Comparison of ENCODE assay signal across 26 cellular contexts in the genomic region with DNA sequence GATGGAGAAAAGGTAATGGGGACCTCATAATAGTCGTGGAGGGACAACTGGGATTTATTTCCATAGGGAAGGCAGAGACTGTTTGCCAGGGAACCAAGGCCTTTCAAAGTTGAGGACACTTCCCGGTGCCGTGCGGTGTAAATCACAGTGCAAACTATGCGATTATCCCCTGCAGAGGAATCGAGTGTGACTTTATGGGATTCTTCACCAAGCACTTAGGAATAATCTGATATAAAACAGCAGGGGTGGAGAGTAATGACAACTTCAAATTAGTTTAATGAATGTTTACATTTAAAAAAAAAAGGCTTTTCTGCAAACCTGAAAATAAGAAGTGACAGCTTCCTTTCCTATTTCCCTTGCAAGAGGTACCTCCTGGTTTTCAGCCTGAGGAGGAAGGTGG.
DNase-seq lines count a peak whose midpoint lies in the region; ATAC-seq, FAIRE-seq and TF ChIP-seq lines count a peak whose summit lies in the region.
"Had no signal": no experiment of that assay in that cellular context is flagged by ENCODE, and none has a peak within 500 bp of the region (broad histone marks: within the 10 kb centered on the region; RNA-seq: fewer than 3 reads in every experiment).

No MANE protein-coding gene starts in this region.

- H3K4me3 ChIP-seq in A673 (ENCODE audit: low read depth, low read length, poor library complexity, severe bottlenecking) (no peak overlapping the region), mesendoderm (ENCODE audit: low read length) (no peak overlapping the region)
- H3K4me3 ChIP-seq: A549, K562 had no signal

- no peak overlapping the region for H2BK5ac ChIP-seq in mesendoderm (ENCODE audit: low read length)

- H3K27ac ChIP-seq in A673 (ENCODE audit: low read depth, low read length, poor library complexity, severe bottlenecking) = no peak overlapping the region
- H3K27ac ChIP-seq in mesendoderm (ENCODE audit: low read depth, low read length) = no peak overlapping the region
- H3K27ac ChIP-seq: A549 had no signal

- peak; percentile 27 for DNase-seq in A673 (ENCODE audit: low spot score)
- peak; percentile 40 for DNase-seq in DMS79 (lab: John Stamatoyannopoulos, UW)
- DNase-seq in NCI-H146 treated with DMSO at 0.1 percent for 48 hours (lab: John Stamatoyannopoulos, UW; ENCODE audit: unreplicated experiment) = peak; percentile 44
- DNase-seq in mesendoderm = peak; percentile 53
- DNase-seq in GM19239 (ENCODE audit: insufficient read length, low spot score) = no peak
- no peak for DNase-seq in NOMO-1 (lab: John Stamatoyannopoulos, UW; ENCODE audit: unreplicated experiment in 2 of 2)
- DNase-seq: C1 segment of cervical spinal cord; Caco-2; CD4-positive, alpha-beta memory T cell; GF-D8; H7; HFFc6; Kasumi-1; NCI-H1694; NCI-H2029 treated with DMSO at 0.1 percent for 48 hours; NCI-H2171; NCI-H446; NCI-H526; PC-3; SK-N-SH; SW 1271 had no signal

- TF ChIP-seq CTCF in A673 (conservative IDR thresholded peaks at IDR 0.05; ENCODE audit: low read depth, low read length) = no peak

- H3K4me1 ChIP-seq in A673 (ENCODE audit: insufficient read depth, low read length, poor library complexity, severe bottlenecking) (no peaks in the 10 kb centered on the region), mesendoderm (ENCODE audit: control insufficient read depth, low read depth, low read length) (no peaks in the 10 kb centered on the region)
- H3K4me1 ChIP-seq: A549, Caco-2 had no signal

- H2AK5ac ChIP-seq in mesendoderm (ENCODE audit: low read length) = no peak overlapping the region

- no peak overlapping the region for H3K9ac ChIP-seq in mesendoderm (ENCODE audit: low read length)
- H3K9ac ChIP-seq: SK-N-SH had no signal

- intact Hi-C loops in A673 (cut with micrococcal nuclease; ENCODE audit: unreplicated experiment) = no loop called here

- no TSS peak for BruUV-seq in A673 (replicated peaks; lab: Mats Ljungman, UMichigan)

- H3K27me3 ChIP-seq in A673 (replicated peaks; ENCODE audit: insufficient read depth, low read depth, low read length, poor library complexity) = no peaks in the 10 kb centered on the region
- H3K27me3 ChIP-seq in mesendoderm (ENCODE audit: insufficient read depth, low read length, poor library complexity) = no peaks in the 10 kb centered on the region

- H3K79me1 ChIP-seq in mesendoderm (ENCODE audit: low read length) = no peaks in the 10 kb centered on the region

- H3K56ac ChIP-seq in mesendoderm (ENCODE audit: low read length) = no peak overlapping the region

- no peaks in the 10 kb centered on the region for H3K36me3 ChIP-seq in A673 (ENCODE audit: insufficient read depth, low read length, poor library complexity, severe bottlenecking)
- H3K36me3 ChIP-seq in mesendoderm (ENCODE audit: control insufficient read depth, insufficient read depth, low read length) = no peaks in the 10 kb centered on the region

- no peak for ATAC-seq in GM21576 (IDR thresholded peaks at IDR 0.05; ENCODE audit: unreplicated experiment)
- ATAC-seq: A549, K562, PC-3 had no signal

- H3K9me3 ChIP-seq in A673 (ENCODE audit: low read depth, low read length, poor library complexity, severe bottlenecking) = no peaks in the 10 kb centered on the region
- H3K9me3 ChIP-seq: A549, Caco-2, SK-N-SH had no signal

- H3K4me2 ChIP-seq in mesendoderm (ENCODE audit: low read length) = no peak overlapping the region
- H3K4me2 ChIP-seq: A549, SK-N-SH had no signal

- H3K23ac ChIP-seq in mesendoderm (ENCODE audit: low read length) = no peak overlapping the region

- no peak for FAIRE-seq in GM19239 (lab: Jason Lieb, UNC)
- FAIRE-seq: A549, GM12891, HTR-8/SVneo, K562 had no signal

- CTCF ChIA-PET in A673 (lab: Charles Lee) = no interaction called here

- H3K79me2 ChIP-seq in mesendoderm (ENCODE audit: control insufficient read depth, insufficient read depth, low read length) = no peaks in the 10 kb centered on the region

- no peak overlapping the region for H4K5ac ChIP-seq in mesendoderm (ENCODE audit: low read length)

- POLR2A ChIA-PET in A673 (lab: Charles Lee; ENCODE audit: low non-redundant PET) = no interaction called here

- no peak overlapping the region for H2BK15ac ChIP-seq in mesendoderm (replicated peaks; ENCODE audit: low read depth)

- H4K8ac ChIP-seq in mesendoderm (ENCODE audit: low read depth, low read length) = no peak overlapping the region

- H3K18ac ChIP-seq in mesendoderm (ENCODE audit: low read length) = no peak overlapping the region

- no peak overlapping the region for H2BK120ac ChIP-seq in mesendoderm (ENCODE audit: low read depth, low read length)

- H3K4ac ChIP-seq in mesendoderm (ENCODE audit: low read depth, low read length) = no peak overlapping the region

- no CpG with 5 or more reads among the region's 6 CpGs for WGBS in mesendoderm (ENCODE audit: extremely low coverage, insufficient coverage, low lambda C conversion rate)

Comparison
In these comparisons a context has a peak if more than half of its experiments do, and no peak if none do; other contexts are left out.
1. DNase-seq: peak in A673 (single experiment), DMS79 (single experiment), NCI-H146 treated with DMSO at 0.1 percent for 48 hours (single experiment) and mesendoderm (single experiment); none in GM19239 (single experiment) and NOMO-1 (0 of 2).